In genomic region chr6:79824231-79824630, GRCh38 we compare ENCODE assay signal across 18 cellular contexts.
DNase-seq lines count a peak whose midpoint lies in the region; ATAC-seq, FAIRE-seq and TF ChIP-seq lines count a peak whose summit lies in the region.
"Had no signal": no experiment of that assay in that cellular context is flagged by ENCODE, and none has a peak within 500 bp of the region (broad histone marks: within the 10 kb centered on the region; RNA-seq: fewer than 3 reads in every experiment).

No MANE protein-coding gene starts in this region.

- no peaks in the 10 kb centered on the region for H3K4me1 Mint-ChIP-seq in Calu3 (ENCODE audit: low read depth, unreplicated experiment)

- CTCF ChIA-PET in RWPE1 (lab: Yijun Ruan, JAX) (interaction anchor here (0.7 to 0.9 kb wide), 2 partner anchors 44 to 80 kb away, joined by 3 to 8 read pairs; no protein-coding TSS in a partner anchor), Calu3 (lab: Charles Lee) (interaction anchor here (0.5 kb wide), 1 partner anchor 1207 kb away, joined by 5 read pairs; no protein-coding TSS in a partner anchor)

- no TSS peak for BruUV-seq in Calu3 (replicated peaks; lab: Mats Ljungman, UMichigan)

- H3K4me3 ChIP-seq in choroid plexus epithelial cell (ENCODE audit: low read depth, low read length) = no peak overlapping the region
- H3K4me3 ChIP-seq in kidney (ENCODE audit: low read length in 2 of 2) = no peak overlapping the region
- H3K4me3 ChIP-seq: BLaER1 treated with 17β-estradiol and CSF1 and Interleukin-3, amounts not matched to agents 10 nM and 100 nM had no signal

- TF ChIP-seq CTCF in RWPE1 (conservative IDR thresholded peaks at IDR 0.05; ENCODE audit: low read depth) (no peak), choroid plexus epithelial cell (conservative IDR thresholded peaks at IDR 0.05; ENCODE audit: low read depth, low read length) (no peak), kidney (IDR thresholded peaks at IDR 0.05; ENCODE audit: borderline replicate concordance, extremely low read depth, insufficient read depth) (no peak), Calu3 (IDR thresholded peaks at IDR 0.05; ENCODE audit: unreplicated experiment) (no peak)

- POLR2A ChIA-PET in RWPE1 (lab: Yijun Ruan, JAX; ENCODE audit: low non-redundant PET) = no interaction called here

- no peaks in the 10 kb centered on the region for H3K9me3 Mint-ChIP-seq in Calu3 (ENCODE audit: low read depth, unreplicated experiment)

- intact Hi-C loops in kidney (cut with DNase I) = no loop called here
- intact Hi-C loops in Calu3 (cut with micrococcal nuclease; ENCODE audit: unreplicated experiment) = no loop called here

- no peak for ATAC-seq in GM18498 (IDR thresholded peaks at IDR 0.05; ENCODE audit: unreplicated experiment)
- ATAC-seq: CD8-positive, alpha-beta T cell; HepG2 had no signal

- H3K36me3 Mint-ChIP-seq in Calu3 (ENCODE audit: insufficient read depth, unreplicated experiment) = no peaks in the 10 kb centered on the region
- H3K36me3 Mint-ChIP-seq: CD8-positive, alpha-beta T cell had no signal

- H3K9ac ChIP-seq in kidney (ENCODE audit: low read length in 2 of 2) = no peak overlapping the region
- H3K9ac ChIP-seq: BLaER1 treated with 17β-estradiol and CSF1 and Interleukin-3, amounts not matched to agents 10 nM and 100 nM had no signal

- DNase-seq in NCI-H226 (peak; percentile 70), RWPE1 (ENCODE audit: low spot score) (peak; percentile 13), choroid plexus epithelial cell (ENCODE audit: low read depth) (peak; percentile 49), iris pigment epithelial cell (ENCODE audit: low read depth) (peak; percentile 34), kidney (no peak), NCI-H2227 (lab: John Stamatoyannopoulos, UW; ENCODE audit: unreplicated experiment) (no peak), Calu3 (no peak)
- DNase-seq: CD8-positive, alpha-beta T cell; DMS79; KG1; MV-4-11; NCI-H1694 treated with DMSO at 0.1 percent for 48 hours; NCI-H2107; NCI-H774; OCI-M1 had no signal

- H3K4me1 ChIP-seq in kidney (ENCODE audit: control insufficient read depth in 1 of 2, insufficient read depth in 1 of 2, low read depth in 1 of 2, low read length in 2 of 2) = no peaks in the 10 kb centered on the region
- H3K4me1 ChIP-seq: BLaER1 treated with 17β-estradiol and CSF1 and Interleukin-3, amounts not matched to agents 10 nM and 100 nM had no signal

- no peak overlapping the region for H3K27ac ChIP-seq in RWPE1
- no peak overlapping the region for H3K27ac ChIP-seq in kidney (ENCODE audit: low read depth in 2 of 2, low read length in 2 of 2)
- H3K27ac ChIP-seq: BLaER1 treated with 17β-estradiol and CSF1 and Interleukin-3, amounts not matched to agents 10 nM and 100 nM had no signal

- H3K27me3 Mint-ChIP-seq in Calu3 (ENCODE audit: unreplicated experiment) = no peaks in the 10 kb centered on the region

- H3K4me3 Mint-ChIP-seq in Calu3 (ENCODE audit: low read depth, unreplicated experiment) = no peak overlapping the region
- H3K4me3 Mint-ChIP-seq: CD8-positive, alpha-beta T cell had no signal

- no peaks in the 10 kb centered on the region for H3K36me3 ChIP-seq in kidney (ENCODE audit: control insufficient read depth in 1 of 2, insufficient read depth in 2 of 2, low read length in 2 of 2)
- H3K36me3 ChIP-seq: BLaER1 treated with 17β-estradiol and CSF1 and Interleukin-3, amounts not matched to agents 10 nM and 100 nM had no signal

- H3K27ac Mint-ChIP-seq in Calu3 (ENCODE audit: unreplicated experiment) = no peak overlapping the region
- H3K27ac Mint-ChIP-seq: CD8-positive, alpha-beta T cell had no signal

- FAIRE-seq in kidney (lab: Jason Lieb, UNC) = no peak
- FAIRE-seq: HepG2 had no signal

- H3K9me3 ChIP-seq in kidney (ENCODE audit: control insufficient read depth in 1 of 2, low read length in 2 of 2) = no peaks in the 10 kb centered on the region

Comparison
In these comparisons a context has a peak if more than half of its experiments do, and no peak if none do; other contexts are left out.
1. DNase-seq: peak in NCI-H226 (single experiment), RWPE1 (single experiment), choroid plexus epithelial cell (single experiment) and iris pigment epithelial cell (single experiment); none in kidney (single experiment), NCI-H2227 (single experiment) and Calu3 (single experiment).